In the genomic region with DNA sequence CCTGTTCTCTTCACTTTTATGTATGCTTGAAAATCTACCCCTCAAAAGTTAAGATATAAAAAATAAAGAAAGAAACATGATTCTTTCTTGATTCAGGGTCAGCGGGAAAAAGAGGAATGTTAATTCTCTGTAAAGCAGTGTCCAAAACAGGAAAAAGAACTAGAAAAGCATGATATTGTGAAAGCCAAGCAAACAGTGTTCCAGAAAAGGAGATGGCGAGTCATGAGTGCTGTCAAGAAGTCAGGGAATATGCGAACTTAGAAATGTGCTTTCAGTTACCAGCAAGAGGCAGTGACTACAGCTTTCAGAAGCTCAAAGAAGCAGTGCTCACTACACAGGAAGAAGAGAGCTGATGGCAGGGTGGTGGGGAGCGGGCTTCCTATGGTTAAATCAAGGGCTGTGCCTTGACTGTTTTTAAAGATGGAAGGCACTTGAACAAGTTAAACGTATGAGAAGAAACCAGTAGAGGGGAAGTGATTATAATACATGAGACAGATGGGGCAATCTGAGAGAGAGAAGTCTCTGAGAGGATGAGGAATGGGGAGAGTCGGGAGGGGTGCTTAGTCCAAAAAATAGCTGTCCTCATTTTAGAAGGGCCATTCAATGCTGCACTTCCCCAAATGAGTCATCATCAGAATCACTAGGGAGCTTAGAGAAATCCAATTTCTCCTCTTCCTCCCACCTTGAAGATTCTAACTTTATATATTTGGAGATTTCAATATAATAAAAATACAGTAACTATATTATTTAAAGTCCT, we compare ENCODE assay signal across 13 cellular contexts.
A peak's percentile ranks its signal among the peaks of the same experiment; 100 is the strongest.
DNase-seq lines count a peak whose midpoint lies in the region; ATAC-seq and TF ChIP-seq lines count a peak whose summit lies in the region.
"Had no signal": no experiment of that assay in that cellular context is flagged by ENCODE, and none has a peak within 500 bp of the region (broad histone marks: within the 10 kb centered on the region; RNA-seq: fewer than 3 reads in every experiment).

No MANE protein-coding gene starts in this region.

- DNase-seq in NCI-H82 (lab: John Stamatoyannopoulos, UW) = peak; percentile 41
- DNase-seq in NCI-H82 treated with DMSO at 0.1 percent for 48 hours (lab: John Stamatoyannopoulos, UW; ENCODE audit: unreplicated experiment) = no peak
- DNase-seq in SKM-1 treated with dmso at 0.1 percent for 144 hours (lab: John Stamatoyannopoulos, UW; ENCODE audit: unreplicated experiment) = peak; percentile 66
- peak; percentile 0 for DNase-seq in fibroblast of pulmonary artery (ENCODE audit: low read depth)
- no peak for DNase-seq in upper lobe of left lung
- no peak for DNase-seq in NCI-H1694 treated with DMSO at 0.1 percent for 48 hours (lab: John Stamatoyannopoulos, UW)
- no peak for DNase-seq in hepatic stellate cell (ENCODE audit: low spot score)
- no peak for DNase-seq in activated CD4-positive, CD25-positive, alpha-beta regulatory T cell (lab: John Stamatoyannopoulos, UW)
- DNase-seq: activated CD4-positive, alpha-beta memory T cell treated with anti-CD3 and anti-CD28 coated beads, Interleukin-2, amount 10 ng/mL, durations not matched to agents 7 days and 5 days; NCI-H774; SHP77; stimulated activated naive B cell treated with anti-CD40 and anti-IgM and Interleukin-4, amounts not matched to agents 10 μg/mL and 1 μg/mL and 100 μg/mL, for 72 hours had no signal

- H3K27me3 ChIP-seq in upper lobe of left lung = no peaks in the 10 kb centered on the region
- H3K27me3 ChIP-seq: neutrophil had no signal

- H3K4me1 ChIP-seq in upper lobe of left lung = peaks cover 0 to 5% (median 4%) of the 10 kb centered on the region in 4 donors

- WGBS in upper lobe of left lung, 2 donors = 39 to 55% methylated on average over 6 of the region's 6 CpGs

- ATAC-seq in upper lobe of left lung (ENCODE audit: low FRiP score in 2 of 2) = peak; percentile 37 to 77
- ATAC-seq: stimulated activated naive B cell treated with anti-CD40 and anti-IgM and Interleukin-4, amounts not matched to agents 10 μg/mL and 1 μg/mL and 100 μg/mL, for 72 hours had no signal

- no peak overlapping the region for H3K4me3 ChIP-seq in fibroblast of pulmonary artery (replicated peaks; ENCODE audit: low read depth, low read length)
- H3K4me3 ChIP-seq in upper lobe of left lung = no peak overlapping the region

- peak overlapping the region in 3 of 4 donors; percentile 13 to 59 (median 40) for H3K27ac ChIP-seq in upper lobe of left lung
- H3K27ac ChIP-seq: neutrophil had no signal

- H3K9me3 ChIP-seq in upper lobe of left lung = no peaks in the 10 kb centered on the region
- H3K9me3 ChIP-seq: neutrophil had no signal

- no peak for TF ChIP-seq POLR2A in upper lobe of left lung (IDR thresholded peaks at IDR 0.05)

- H3K36me3 ChIP-seq in upper lobe of left lung = no peaks in the 10 kb centered on the region
- H3K36me3 ChIP-seq: neutrophil had no signal

- TF ChIP-seq CTCF in fibroblast of pulmonary artery (IDR thresholded peaks at IDR 0.05; ENCODE audit: low read length, missing control alignments) = no peak
- no peak for TF ChIP-seq CTCF in upper lobe of left lung (IDR thresholded peaks at IDR 0.05)

- no peak for TF ChIP-seq EP300 in upper lobe of left lung (IDR thresholded peaks at IDR 0.05)

Comparison
In these comparisons a context has a peak if more than half of its experiments do, and no peak if none do; other contexts are left out.
1. DNase-seq: peak in NCI-H82 (single experiment), SKM-1 treated with dmso at 0.1 percent for 144 hours (single experiment) and fibroblast of pulmonary artery (single experiment); none in NCI-H82 treated with DMSO at 0.1 percent for 48 hours (single experiment), upper lobe of left lung (0 of 2), NCI-H1694 treated with DMSO at 0.1 percent for 48 hours (single experiment), hepatic stellate cell (single experiment) and activated CD4-positive, CD25-positive, alpha-beta regulatory T cell (0 of 4).